In the genomic region with DNA sequence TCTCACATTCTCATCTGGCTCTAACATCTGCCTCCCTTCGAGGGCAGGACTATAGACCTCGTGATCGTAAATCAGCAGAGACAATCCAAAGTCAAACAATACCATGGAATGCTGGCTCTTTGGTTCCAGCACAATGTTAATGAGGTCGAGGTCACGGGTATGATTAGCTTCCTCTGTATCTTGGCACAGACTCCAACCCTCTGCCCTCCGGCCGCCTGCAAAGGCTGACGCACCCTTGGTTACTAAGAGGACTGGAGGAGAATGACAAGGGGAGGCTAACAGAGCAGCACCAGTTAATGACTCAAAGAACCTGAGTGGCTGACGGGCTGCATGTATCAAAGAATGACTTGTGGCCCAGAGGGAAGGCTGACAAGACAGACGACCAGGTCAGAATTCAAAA, we compare ENCODE assay signal across 9 cellular contexts. TPM values are rescaled to one million over a fixed set of nuclear protein-coding genes. Genes with fewer than 3 reads are reported as not detected.
DNase-seq lines count a peak whose midpoint lies in the region; ATAC-seq and TF ChIP-seq lines count a peak whose summit lies in the region.
"Had no signal": no experiment of that assay in that cellular context is flagged by ENCODE, and none has a peak within 500 bp of the region (broad histone marks: within the 10 kb centered on the region; RNA-seq: fewer than 3 reads in every experiment).

No MANE protein-coding gene starts in this region.

- intact Hi-C loops in ascending aorta (cut with DNase I) = loop anchor here (1.0 kb wide), 1 partner anchor 10 kb away; the partner anchor contains the start of gene LHFPL2

- H3K27me3 ChIP-seq in ascending aorta = no peaks in the 10 kb centered on the region

- DNase-seq in HPDE6-E6E7 (ENCODE audit: extremely low spot score) = peak; percentile 98
- peak; percentile 33 to 81 for DNase-seq in ascending aorta (ENCODE audit: low spot score in 2 of 2)
- DNase-seq in hypothalamus (lab: John Stamatoyannopoulos, UW) = peak in 27 of 51 donors; percentile 9 to 73 (median 29)
- DNase-seq in stromal cell of bone marrow (ENCODE audit: low read depth) = peak; percentile 80
- no peak for DNase-seq in activated T-cell treated with anti-CD3 and anti-CD28 coated beads, Interleukin-2, amount 50 U/mL, for 1 hour
- no peak for DNase-seq in stimulated activated CD4-positive, alpha-beta T cell treated with anti-CD3 and anti-CD28 coated beads, Interleukin-1b, Interleukin-23, amount 100 ng/mL, for 48 hours
- DNase-seq: activated naive CD8-positive, alpha-beta T cell treated with anti-CD3 and anti-CD28 coated beads, Interleukin-2, amount 10 ng/mL, durations not matched to agents 7 days and 5 days had no signal

- TF ChIP-seq CTCF in ascending aorta (IDR thresholded peaks at IDR 0.05) = no peak

- ATAC-seq in GM19351 (IDR thresholded peaks at IDR 0.05; ENCODE audit: unreplicated experiment) (no peak), GM18498 (IDR thresholded peaks at IDR 0.05; ENCODE audit: unreplicated experiment) (no peak)

- no peaks in the 10 kb centered on the region for H3K9me3 ChIP-seq in ascending aorta

- peaks cover 0 to 35% of the 10 kb centered on the region in 2 donors for H3K4me1 ChIP-seq in ascending aorta

- H3K36me3 ChIP-seq in ascending aorta = no peaks in the 10 kb centered on the region

- no peak overlapping the region for H3K4me3 ChIP-seq in ascending aorta

- H3K27ac ChIP-seq in ascending aorta = no peak overlapping the region

RNA-seq across cellular contexts. Expression of gene LHFPL2, which starts 10.1 kb away (rescaled TPM):
- total RNA-seq in ascending aorta = 9.7 TPM

Comparison
In these comparisons a context has a peak if more than half of its experiments do, and no peak if none do; other contexts are left out.
1. DNase-seq: peak in HPDE6-E6E7 (single experiment), ascending aorta (2 of 2), hypothalamus (27 of 51) and stromal cell of bone marrow (single experiment); none in activated T-cell treated with anti-CD3 and anti-CD28 coated beads, Interleukin-2, amount 50 U/mL, for 1 hour (single experiment) and stimulated activated CD4-positive, alpha-beta T cell treated with anti-CD3 and anti-CD28 coated beads, Interleukin-1b, Interleukin-23, amount 100 ng/mL, for 48 hours (single experiment).